22 cellular contexts compared by ENCODE assay signal in genomic region chr4:23811045-23811620, GRCh38.
"Had no signal": no experiment of that assay in that cellular context is flagged by ENCODE, and none has a peak within 500 bp of the region (broad histone marks: within the 10 kb centered on the region; RNA-seq: fewer than 3 reads in every experiment).

No MANE protein-coding gene starts in this region.

- H3K4me3 ChIP-seq: colonic mucosa, dorsolateral prefrontal cortex, esophagus muscularis mucosa, hepatocyte, lower lobe of right lung, neural progenitor cell, upper lobe of right lung had no signal

- H3K4me3 Mint-ChIP-seq: activated naive CD8-positive, alpha-beta T cell treated with anti-CD3 and anti-CD28 coated beads for 36 hours; effector memory CD8-positive, alpha-beta T cell; immature natural killer cell; naive thymus-derived CD8-positive, alpha-beta T cell; neural progenitor cell had no signal

- H3K27me3 ChIP-seq: colonic mucosa, dorsolateral prefrontal cortex, esophagus muscularis mucosa, foreskin keratinocyte, hepatocyte, neural progenitor cell, upper lobe of right lung had no signal

- H3K9me3 ChIP-seq: colonic mucosa, esophagus muscularis mucosa, lower lobe of right lung, upper lobe of right lung had no signal

- H3K36me3 ChIP-seq: colonic mucosa, lower lobe of right lung, neural progenitor cell, upper lobe of right lung had no signal

- DNase-seq: activated CD4-positive, alpha-beta T cell treated with anti-CD3 and anti-CD28 coated beads for 1 hour; activated CD4-positive, alpha-beta T cell treated with anti-CD3 and anti-CD28 coated beads, Interleukin-2, amount 50 U/mL, for 1 hour; activated naive CD4-positive, alpha-beta T cell treated with Interleukin-2 at 50 U/mL for 16 hours; activated naive CD8-positive, alpha-beta T cell treated with anti-CD3 and anti-CD28 coated beads for 36 hours; activated T-cell treated with anti-CD3 and anti-CD28 coated beads, Interleukin-2, amount 50 U/mL, for 1 hour; amniotic stem cell; colonic mucosa; dorsolateral prefrontal cortex; effector memory CD8-positive, alpha-beta T cell; foreskin keratinocyte; immature natural killer cell; lower lobe of right lung; naive thymus-derived CD8-positive, alpha-beta T cell; stimulated activated CD4-positive, alpha-beta T cell treated with anti-CD3 and anti-CD28 coated beads, Interleukin-4, amount 100 ng/mL, for 24 hours; stimulated activated naive CD8-positive, alpha-beta T cell treated with anti-CD3 and anti-CD28 coated beads, Interleukin-15, Interleukin-2, amounts not matched to agents 100 U/mL and 50 U/mL, for 24 hours; T-helper 9 cell; upper lobe of right lung had no signal

- H3K79me2 ChIP-seq: hepatocyte had no signal

- H2AFZ ChIP-seq: hepatocyte, neural progenitor cell had no signal

- H3K4me2 ChIP-seq: hepatocyte, neural progenitor cell had no signal

- H3K9ac ChIP-seq: neural progenitor cell had no signal

- H3K4me1 ChIP-seq: colonic mucosa, foreskin keratinocyte, lower lobe of right lung, upper lobe of right lung had no signal

- H3K27ac ChIP-seq: colonic mucosa, dorsolateral prefrontal cortex, foreskin keratinocyte, hepatocyte, lower lobe of right lung, neural progenitor cell, upper lobe of right lung had no signal

- H3K4me1 Mint-ChIP-seq: activated naive CD8-positive, alpha-beta T cell treated with anti-CD3 and anti-CD28 coated beads for 36 hours; immature natural killer cell; naive thymus-derived CD8-positive, alpha-beta T cell had no signal

- H3K36me3 Mint-ChIP-seq: activated naive CD8-positive, alpha-beta T cell treated with anti-CD3 and anti-CD28 coated beads for 36 hours; immature natural killer cell had no signal

- H3K27ac Mint-ChIP-seq: activated naive CD8-positive, alpha-beta T cell treated with anti-CD3 and anti-CD28 coated beads for 36 hours; effector memory CD8-positive, alpha-beta T cell; immature natural killer cell; naive thymus-derived CD8-positive, alpha-beta T cell; neural progenitor cell; progenitor cell of endocrine pancreas had no signal

- H3K27me3 Mint-ChIP-seq: activated naive CD8-positive, alpha-beta T cell treated with anti-CD3 and anti-CD28 coated beads for 36 hours; effector memory CD8-positive, alpha-beta T cell; naive thymus-derived CD8-positive, alpha-beta T cell had no signal

- ATAC-seq: effector memory CD8-positive, alpha-beta T cell; foreskin keratinocyte; left lobe of liver; lower lobe of right lung; naive thymus-derived CD8-positive, alpha-beta T cell; stimulated activated naive CD8-positive, alpha-beta T cell treated with anti-CD3 and anti-CD28 coated beads, Interleukin-15, Interleukin-2, amounts not matched to agents 100 U/mL and 50 U/mL, for 24 hours; upper lobe of right lung had no signal
